1 cellular context compared by ENCODE assay signal in genomic region chr4:83361416-83362196, GRCh38.
A peak's percentile ranks its signal among the peaks of the same experiment; 100 is the strongest.
TF ChIP-seq lines count a peak whose summit lies in the region.

No MANE protein-coding gene starts in this region.

TF ChIP-seq in HepG2, 621 proteins besides CTCF, POLR2A, EP300 and RAD21 (continued from another document and continues in another):
- TF ChIP-seq RBM22 (optimal IDR thresholded peaks at IDR 0.05; ENCODE audit: low read length) (no peak), ADNP (CRISPR knock-in tag; IDR thresholded peaks at IDR 0.05) (peak; percentile 80; the same call in 1 of the 2 replicates), ZNF512 (CRISPR knock-in tag; IDR thresholded peaks at IDR 0.05) (no peak), SRSF1 (optimal IDR thresholded peaks at IDR 0.05; ENCODE audit: low read depth, low read length) (no peak), NR2C2 (CRISPR knock-in tag; IDR thresholded peaks at IDR 0.05; ENCODE audit: borderline replicate concordance) (no peak), THAP11 (CRISPR knock-in tag; IDR thresholded peaks at IDR 0.05) (0 out of 2 replicates have a peak, but pooled peaks have one; percentile 22), SP5 (CRISPR knock-in tag; IDR thresholded peaks at IDR 0.05; ENCODE audit: borderline replicate concordance, low read depth) (peak; percentile 100), SRY (CRISPR knock-in tag; IDR thresholded peaks at IDR 0.05) (no peak), ZNF20 (CRISPR knock-in tag; IDR thresholded peaks at IDR 0.05) (no peak), SMYD3 (CRISPR knock-in tag; IDR thresholded peaks at IDR 0.05) (no peak), PAX8 (CRISPR knock-in tag; IDR thresholded peaks at IDR 0.05; ENCODE audit: borderline replicate concordance) (no peak), NR2F6 (IDR thresholded peaks at IDR 0.05) (peak; percentile 81), NR2F6 (CRISPR knock-in tag; IDR thresholded peaks at IDR 0.05) (peak; percentile 67), ZNF17 (CRISPR knock-in tag; IDR thresholded peaks at IDR 0.05) (no peak), RXRB (CRISPR knock-in tag; IDR thresholded peaks at IDR 0.05; ENCODE audit: borderline replicate concordance) (peak; percentile 67; the same call in 1 of the 2 replicates), THYN1 (CRISPR knock-in tag; IDR thresholded peaks at IDR 0.05; ENCODE audit: borderline replicate concordance, low read depth) (no peak), MIER2 (CRISPR knock-in tag; IDR thresholded peaks at IDR 0.05) (0 out of 2 replicates have a peak, but pooled peaks have one; percentile 37), ZSCAN9 (CRISPR knock-in tag; IDR thresholded peaks at IDR 0.05; ENCODE audit: borderline replicate concordance) (peak; percentile 76; the same call in 1 of the 2 replicates), ATRX (CRISPR knock-in tag; IDR thresholded peaks at IDR 0.05; ENCODE audit: borderline replicate concordance) (no peak), ZSCAN31 (CRISPR knock-in tag; IDR thresholded peaks at IDR 0.05; ENCODE audit: low read depth) (0 out of 2 replicates have a peak, but pooled peaks have one; percentile 38), ZNF10 (CRISPR knock-in tag; IDR thresholded peaks at IDR 0.05; ENCODE audit: borderline replicate concordance, low read depth) (no peak), TARDBP (CRISPR knock-in tag; IDR thresholded peaks at IDR 0.05) (peak; percentile 74; the same call in 1 of the 2 replicates), TCF7 (IDR thresholded peaks at IDR 0.05; ENCODE audit: low read depth) (peak; percentile 86), ZNF331 (CRISPR knock-in tag; IDR thresholded peaks at IDR 0.05) (0 out of 2 replicates have a peak, but pooled peaks have one; percentile 9), ZNF547 (CRISPR knock-in tag; IDR thresholded peaks at IDR 0.05) (no peak), DPF2 (CRISPR knock-in tag; IDR thresholded peaks at IDR 0.05; ENCODE audit: borderline replicate concordance, low read depth) (peak; percentile 37; the same call in 1 of the 2 replicates), RAD51 (IDR thresholded peaks at IDR 0.05; ENCODE audit: borderline replicate concordance) (no peak), PITX1 (CRISPR knock-in tag; IDR thresholded peaks at IDR 0.05) (peak; percentile 58), ZNF280D (CRISPR knock-in tag; IDR thresholded peaks at IDR 0.05) (no peak), ZBTB14 (CRISPR knock-in tag; IDR thresholded peaks at IDR 0.05) (no peak), ARID4A (CRISPR knock-in tag; IDR thresholded peaks at IDR 0.05; ENCODE audit: borderline replicate concordance) (peak; percentile 42; the same call in 1 of the 2 replicates), HCFC1 (IDR thresholded peaks at IDR 0.05; ENCODE audit: low read depth, low read length) (no peak), DZIP1 (CRISPR knock-in tag; IDR thresholded peaks at IDR 0.05) (no peak), NR2F2 (IDR thresholded peaks at IDR 0.05; ENCODE audit: borderline replicate concordance, low read depth) (peak; percentile 52), MED13 (CRISPR knock-in tag; IDR thresholded peaks at IDR 0.05) (no peak), ZNF512B (CRISPR knock-in tag; IDR thresholded peaks at IDR 0.05; ENCODE audit: borderline replicate concordance) (peak; percentile 54; the same call in 1 of the 2 replicates), MIER3 (CRISPR knock-in tag; IDR thresholded peaks at IDR 0.05; ENCODE audit: borderline replicate concordance) (peak; percentile 25; the same call in 1 of the 2 replicates), ZNF740 (CRISPR knock-in tag; IDR thresholded peaks at IDR 0.05) (no peak), ZNF770 (CRISPR knock-in tag; IDR thresholded peaks at IDR 0.05) (no peak), NFIC (IDR thresholded peaks at IDR 0.05; ENCODE audit: low read length) (peak; percentile 58; the same call in 1 of the 2 replicates), EEA1 (CRISPR knock-in tag; IDR thresholded peaks at IDR 0.05; ENCODE audit: borderline replicate concordance) (no peak), SRSF4 (IDR thresholded peaks at IDR 0.05; ENCODE audit: low read depth, low read length, poor library complexity, severe bottlenecking) (no peak), ZNF850 (CRISPR knock-in tag; conservative IDR thresholded peaks at IDR 0.05) (no peak), ZNF674 (CRISPR knock-in tag; IDR thresholded peaks at IDR 0.05; ENCODE audit: low read depth) (no peak), TBX3 (IDR thresholded peaks at IDR 0.05; ENCODE audit: borderline replicate concordance) (peak; percentile 65), ZIK1 (CRISPR knock-in tag; IDR thresholded peaks at IDR 0.05; ENCODE audit: borderline replicate concordance, low read depth) (no peak), SIX1 (CRISPR knock-in tag; IDR thresholded peaks at IDR 0.05; ENCODE audit: borderline replicate concordance) (0 out of 2 replicates have a peak, but pooled peaks have one; percentile 45), CBX2 (IDR thresholded peaks at IDR 0.05; ENCODE audit: low read depth, low read length) (no peak), CBX2 (CRISPR knock-in tag; IDR thresholded peaks at IDR 0.05; ENCODE audit: low read depth) (no peak), POLR2G (IDR thresholded peaks at IDR 0.05; ENCODE audit: low read depth, low read length) (peak; percentile 55; the same call in 1 of the 2 replicates)
